In genomic region chr2:67524236-67524635, GRCh38 we compare ENCODE assay signal across 19 cellular contexts.
DNase-seq lines count a peak whose midpoint lies in the region; ATAC-seq and TF ChIP-seq lines count a peak whose summit lies in the region.
"Had no signal": no experiment of that assay in that cellular context is flagged by ENCODE, and none has a peak within 500 bp of the region (broad histone marks: within the 10 kb centered on the region; RNA-seq: fewer than 3 reads in every experiment).

No MANE protein-coding gene starts in this region.

- no peak overlapping the region for H3K4me2 ChIP-seq in Karpas-422 (ENCODE audit: low read depth, low read length, poor library complexity, severe bottlenecking)

- peak overlapping the region; percentile 9; the same call in 1 of the 2 replicates for H2AFZ ChIP-seq in Karpas-422 (ENCODE audit: low read length)

- WGBS in adrenal gland, 4 donors = 65 to 82% (median 74%) methylated on average over 3 of the region's 3 CpGs
- WGBS in gastroesophageal sphincter (ENCODE audit: low coverage in 1 of 2), 2 donors = 62 to 66% methylated on average over 3 of the region's 3 CpGs

- no peak for ATAC-seq in gastroesophageal sphincter

- no peak overlapping the region for H3K9ac ChIP-seq in Karpas-422 (ENCODE audit: low read length)

- no peaks in the 10 kb centered on the region for H3K9me2 ChIP-seq in Karpas-422 (replicated peaks; ENCODE audit: insufficient read depth, low read length)

- H3K4me1 ChIP-seq in Karpas-422 (ENCODE audit: low read length) (peaks cover 54% of the 10 kb centered on the region), adrenal gland (replicated peaks in 1 of 2) (peaks cover 17 to 35% of the 10 kb centered on the region in 2 donors), gastroesophageal sphincter (no peaks in the 10 kb centered on the region)
- H3K4me1 ChIP-seq: BE2C, HAP-1 had no signal

- no peak for TF ChIP-seq POLR2A in adrenal gland (IDR thresholded peaks at IDR 0.05)
- TF ChIP-seq POLR2A in gastroesophageal sphincter (IDR thresholded peaks at IDR 0.05) = no peak

- H3K9me3 ChIP-seq in Karpas-422 (ENCODE audit: low read length) = no peaks in the 10 kb centered on the region
- H3K9me3 ChIP-seq in adrenal gland (replicated peaks in 1 of 3) = no peaks in the 10 kb centered on the region
- H3K9me3 ChIP-seq in gastroesophageal sphincter = no peaks in the 10 kb centered on the region
- H3K9me3 ChIP-seq: BE2C, HAP-1 had no signal

- intact Hi-C loops in adrenal gland (cut with DNase I) = no loop called here

- no peaks in the 10 kb centered on the region for H4K20me1 ChIP-seq in Karpas-422 (ENCODE audit: insufficient read depth, low read depth, low read length)

- no peak for TF ChIP-seq CTCF in adrenal gland (IDR thresholded peaks at IDR 0.05)
- no peak for TF ChIP-seq CTCF in epithelial cell of proximal tubule (conservative IDR thresholded peaks at IDR 0.05; ENCODE audit: low read depth, low read length)
- TF ChIP-seq CTCF in gastroesophageal sphincter (IDR thresholded peaks at IDR 0.05) = no peak

- H3K4me3 ChIP-seq in Karpas-422 (ENCODE audit: low read length) (no peak overlapping the region), adrenal gland (no peak overlapping the region), epithelial cell of proximal tubule (ENCODE audit: low read depth, low read length) (no peak overlapping the region), gastroesophageal sphincter (no peak overlapping the region)
- H3K4me3 ChIP-seq: HAP-1 had no signal

- no peak for TF ChIP-seq EP300 in gastroesophageal sphincter (IDR thresholded peaks at IDR 0.05)

- no peak overlapping the region for H3K27ac ChIP-seq in Karpas-422 (ENCODE audit: low read length)
- peak overlapping the region; percentile 14 to 82 (median 60) for H3K27ac ChIP-seq in adrenal gland
- no peak overlapping the region for H3K27ac ChIP-seq in gastroesophageal sphincter

- H3K27me3 ChIP-seq in Karpas-422 (ENCODE audit: low read length) (no peaks in the 10 kb centered on the region), adrenal gland (no peaks in the 10 kb centered on the region), gastroesophageal sphincter (no peaks in the 10 kb centered on the region)
- H3K27me3 ChIP-seq: BE2C had no signal

- no peaks in the 10 kb centered on the region for H3K79me2 ChIP-seq in Karpas-422 (ENCODE audit: low read length)

- no peak for DNase-seq in Karpas-422
- no peak for DNase-seq in adrenal gland
- DNase-seq in epithelial cell of proximal tubule (ENCODE audit: low read depth) = peak; percentile 9
- DNase-seq in renal cortical epithelial cell (ENCODE audit: low read depth) = peak; percentile 64
- no peak for DNase-seq in retina
- no peak for DNase-seq in stimulated activated CD4-positive, alpha-beta T cell treated with anti-CD3 and anti-CD28 coated beads, Interleukin-2, amount 100 ng/mL, for 24 hours
- DNase-seq: BE2C, EL, Kasumi-1, MM.1S, NCI-H1092, NCI-H1436 treated with DMSO at 0.1 percent for 48 hours, NCI-H2029, NCI-H446, NCI-H526, OCI-M1, Right ventricle myocardium superior had no signal

- H3K36me3 ChIP-seq in Karpas-422 (ENCODE audit: insufficient read depth, low read length) (no peaks in the 10 kb centered on the region), adrenal gland (replicated peaks in 1 of 2) (no peaks in the 10 kb centered on the region), gastroesophageal sphincter (no peaks in the 10 kb centered on the region)
- H3K36me3 ChIP-seq: BE2C, HAP-1 had no signal

Comparison
In these comparisons a context has a peak if more than half of its experiments do, and no peak if none do; other contexts are left out.
1. DNase-seq: peak in epithelial cell of proximal tubule (single experiment) and renal cortical epithelial cell (single experiment); none in Karpas-422 (single experiment), adrenal gland (0 of 7), retina (single experiment) and stimulated activated CD4-positive, alpha-beta T cell treated with anti-CD3 and anti-CD28 coated beads, Interleukin-2, amount 100 ng/mL, for 24 hours (0 of 2).
2. H3K27ac ChIP-seq: peak in adrenal gland (5 of 5); none in Karpas-422 (single experiment) and gastroesophageal sphincter (0 of 4).